Comparison of ENCODE assay signal across 9 cellular contexts in the genomic region with DNA sequence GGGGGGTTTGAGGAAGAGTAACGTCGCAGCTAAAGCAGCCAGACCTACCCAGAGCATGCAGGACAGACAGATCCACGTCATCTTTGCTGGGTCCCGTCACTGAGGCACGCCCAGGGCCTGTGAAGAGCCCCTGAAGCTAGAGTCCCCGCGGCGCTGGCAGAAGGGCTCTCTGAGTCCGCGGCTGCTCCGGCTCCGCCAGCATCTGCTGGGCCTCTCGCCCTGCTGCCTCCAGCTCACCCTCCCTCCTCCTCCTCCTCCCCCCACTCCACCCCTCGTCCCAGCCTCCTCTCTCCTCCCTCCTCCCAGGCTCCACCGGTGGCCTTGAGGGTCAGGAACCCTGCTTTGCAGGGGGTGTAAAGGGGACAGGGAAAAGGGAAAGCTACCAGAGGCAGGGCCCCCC. TPM values are rescaled to one million over a fixed set of nuclear protein-coding genes. Genes with fewer than 3 reads are reported as not detected.
DNase-seq lines count a peak whose midpoint lies in the region; ATAC-seq and TF ChIP-seq lines count a peak whose summit lies in the region.
"Had no signal": no experiment of that assay in that cellular context is flagged by ENCODE, and none has a peak within 500 bp of the region (broad histone marks: within the 10 kb centered on the region; RNA-seq: fewer than 3 reads in every experiment).

A gene (minus strand): TSS at position 204 of the 400 bp plus-strand sequence. CDS start 123 bp downstream, at position 81.

- no peaks in the 10 kb centered on the region for H3K9me2 ChIP-seq in hepatocyte (replicated peaks; ENCODE audit: insufficient read depth)

- peak within 1 kb of the TSS; percentile 52 for H3K14ac ChIP-seq in H9 (ENCODE audit: insufficient read depth, low read length)

- ATAC-seq in GM18502 (IDR thresholded peaks at IDR 0.05; ENCODE audit: poor library complexity, unreplicated experiment) = no peak
- ATAC-seq in HG02884 (IDR thresholded peaks at IDR 0.05; ENCODE audit: unreplicated experiment) = no peak

- H4K20me1 ChIP-seq in H9 (ENCODE audit: control insufficient read depth, insufficient read depth, insufficient read length) = no peaks in the 10 kb centered on the region
- no peaks in the 10 kb centered on the region for H4K20me1 ChIP-seq in hepatocyte (ENCODE audit: insufficient read depth, poor library complexity, severe bottlenecking)

- H4K5ac ChIP-seq in H9 (ENCODE audit: insufficient read length, low read depth, low read length) = no peak within 1 kb of the TSS

- peaks cover 33% of the 10 kb centered on the region for H3K27me3 Mint-ChIP-seq in H9 (ENCODE audit: low read depth)

- H2AFZ ChIP-seq in H9 (ENCODE audit: low read length) (no peak within 1 kb of the TSS), hepatocyte (no peak within 1 kb of the TSS)

- no peak within 1 kb of the TSS for H3K23ac ChIP-seq in H9 (ENCODE audit: insufficient read length, low read depth, low read length)

- H3K27me3 ChIP-seq in H9 (ENCODE audit: insufficient read depth, low read length) = no peaks in the 10 kb centered on the region
- H3K27me3 ChIP-seq in hepatocyte = no peaks in the 10 kb centered on the region

- no peak for DNase-seq in H9
- peak; percentile 27 for DNase-seq in brain pericyte (ENCODE audit: low read depth, low spot score)
- DNase-seq in hepatocyte (ENCODE audit: low spot score) = peak; percentile 44
- DNase-seq in skeletal muscle cell (ENCODE audit: low read depth) = no peak
- DNase-seq in A172 (ENCODE audit: low spot score) = no peak
- DNase-seq in occipital lobe (lab: John Stamatoyannopoulos, UW) = no peak
- DNase-seq: NCI-H774 had no signal

- no peak within 1 kb of the TSS for H2AK5ac ChIP-seq in H9 (ENCODE audit: insufficient read length, low read length)

- H3K9me3 ChIP-seq in H9 (ENCODE audit: control insufficient read depth, low read depth, low read length) = no peaks in the 10 kb centered on the region
- H3K9me3 ChIP-seq in hepatocyte (ENCODE audit: low read depth) = no peaks in the 10 kb centered on the region

- peaks cover 18 to 26% of the 10 kb centered on the region in 2 experiments for H3K4me1 Mint-ChIP-seq in H9

- no peak within 1 kb of the TSS for H3T11ph ChIP-seq in H9 (ENCODE audit: low read length)

- no peak within 1 kb of the TSS for H4K8ac ChIP-seq in H9 (replicated peaks; ENCODE audit: insufficient read length, low read depth, low read length)

- no peak within 1 kb of the TSS for H2BK12ac ChIP-seq in H9 (ENCODE audit: insufficient read length, low read depth, low read length)

- H3K4ac ChIP-seq in H9 (ENCODE audit: low read depth, low read length) = no peak within 1 kb of the TSS

- H4K91ac ChIP-seq in H9 (ENCODE audit: insufficient read length, low read depth, low read length) = no peak within 1 kb of the TSS

- WGBS in H9 (ENCODE audit: extremely low coverage, insufficient read length, low lambda C conversion rate) = no CpG with 5 or more reads among the region's 15 CpGs
- WGBS in hepatocyte (ENCODE audit: low lambda C conversion rate, missing lambda C conversion rate) = 52% methylated on average over 11 of the region's 15 CpGs

- H3K4me2 ChIP-seq in H9 (ENCODE audit: insufficient read depth, insufficient read length, low read length) = no peak within 1 kb of the TSS
- H3K4me2 ChIP-seq in hepatocyte = peak within 1 kb of the TSS; percentile 76

- no peak within 1 kb of the TSS for H2BK120ac ChIP-seq in H9 (ENCODE audit: low read depth, low read length, poor library complexity, severe bottlenecking)

- no peaks in the 10 kb centered on the region for H3K23me2 ChIP-seq in H9 (ENCODE audit: insufficient read length, low read depth, low read length, poor library complexity, severe bottlenecking)

- H3K18ac ChIP-seq in H9 (ENCODE audit: insufficient read length, low read depth, low read length) = no peak within 1 kb of the TSS

- no peak within 1 kb of the TSS for H2BK15ac ChIP-seq in H9 (ENCODE audit: low read depth, low read length)

- H3K4me1 ChIP-seq in H9 (ENCODE audit: insufficient read depth, low read length) (0 out of 2 replicates have a peak, but pooled peaks cover 2% of the 10 kb centered on the region), hepatocyte (ENCODE audit: insufficient read depth) (peaks cover 10% of the 10 kb centered on the region)

- H3K79me1 ChIP-seq in H9 (ENCODE audit: insufficient read depth, low read depth, low read length, poor library complexity, severe bottlenecking) = no peaks in the 10 kb centered on the region

- H3K27ac ChIP-seq in H9 (ENCODE audit: insufficient read length, low read depth, low read length) (no peak within 1 kb of the TSS), hepatocyte (peak within 1 kb of the TSS; percentile 93)

- no peak within 1 kb of the TSS for H2BK20ac ChIP-seq in H9 (ENCODE audit: low read depth, low read length, poor library complexity, severe bottlenecking)

- no peaks in the 10 kb centered on the region for H3K36me3 Mint-ChIP-seq in H9 (ENCODE audit: insufficient read depth in 1 of 3, low read depth in 3 of 3)

- no peaks in the 10 kb centered on the region for H3K9me3 Mint-ChIP-seq in H9

- peak within 1 kb of the TSS in 1 of 2 experiments; percentile 51; a peak in 2 of 5 replicates for H3K4me3 Mint-ChIP-seq in H9

- TF ChIP-seq CTCF in H9 (conservative IDR thresholded peaks at IDR 0.05) (no peak), hepatocyte (IDR thresholded peaks at IDR 0.05; ENCODE audit: poor library complexity) (no peak)

- no peak within 1 kb of the TSS; a peak in 1 of 7 replicates for H3K27ac Mint-ChIP-seq in H9

- no peak within 1 kb of the TSS for H3K9ac ChIP-seq in H9 (ENCODE audit: extremely low read depth, insufficient read length, low read length)

- no peaks in the 10 kb centered on the region for H3K36me3 ChIP-seq in hepatocyte (replicated peaks; ENCODE audit: insufficient read depth, low read depth)

- no peak within 1 kb of the TSS for H2BK5ac ChIP-seq in H9 (ENCODE audit: insufficient read length, low read length)

- H3K79me2 ChIP-seq in H9 (ENCODE audit: insufficient read depth, low read length) (no peaks in the 10 kb centered on the region), hepatocyte (peaks cover 14% of the 10 kb centered on the region)

- H3K56ac ChIP-seq in H9 (ENCODE audit: insufficient read length, low read depth, low read length) = no peak within 1 kb of the TSS

- H3K4me3 ChIP-seq in hepatocyte (no peak within 1 kb of the TSS), skeletal muscle cell (ENCODE audit: low read depth, low read length) (peak within 1 kb of the TSS; percentile 76)

RNA-seq across cellular contexts. Expression of the gene that starts here (rescaled TPM):
- 3.2 and 3.4 TPM in 2 replicates for total RNA-seq in H9 (2021)
- 22.9 and 27.6 TPM in 2 replicates for total RNA-seq in hepatocyte
- 16.2 TPM in 2 replicates for polyA plus RNA-seq in hepatocyte
- 1.6 and 1.7 TPM in 2 replicates for total RNA-seq in A172 (2014; rRNA removed; shearing (Covaris generic))
- total RNA-seq in occipital lobe = 3.1 TPM

Comparison
In these comparisons a context has a peak if more than half of its experiments do, and no peak if none do; other contexts are left out.
1. DNase-seq: peak in brain pericyte (single experiment) and hepatocyte (single experiment); none in H9 (single experiment), skeletal muscle cell (single experiment), A172 (single experiment) and occipital lobe (single experiment).